In the genomic region with DNA sequence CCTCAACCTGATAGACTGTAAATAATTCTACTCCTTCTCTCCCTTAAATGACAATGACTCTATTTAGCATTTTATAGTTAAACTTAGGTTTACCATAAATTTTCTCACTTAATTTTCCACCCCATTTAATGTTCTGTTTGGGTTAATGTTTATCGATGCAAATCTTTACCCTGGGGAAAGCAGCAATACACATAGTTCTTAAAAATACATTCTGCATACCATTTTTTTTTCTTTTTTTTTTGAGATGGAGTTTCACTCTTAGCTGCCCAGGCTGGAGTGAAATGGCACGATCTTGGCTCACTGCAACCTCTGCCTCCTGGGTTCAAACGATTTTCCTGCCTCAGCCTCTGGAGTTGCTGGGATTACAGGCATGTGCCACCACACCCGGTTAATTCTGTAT, we compare ENCODE assay signal across 19 cellular contexts. TPM values are rescaled to one million over a fixed set of nuclear protein-coding genes. Genes with fewer than 3 reads are reported as not detected.
DNase-seq lines count a peak whose midpoint lies in the region; ATAC-seq and TF ChIP-seq lines count a peak whose summit lies in the region.
"Had no signal": no experiment of that assay in that cellular context is flagged by ENCODE, and none has a peak within 500 bp of the region (broad histone marks: within the 10 kb centered on the region; RNA-seq: fewer than 3 reads in every experiment).

No MANE protein-coding gene starts in this region.

- no peak overlapping the region for H3K9ac ChIP-seq in SK-N-SH
- H3K9ac ChIP-seq: BLaER1 treated with 17β-estradiol and CSF1 and Interleukin-3, amounts not matched to agents 10 nM and 100 nM had no signal

- H3K27me3 ChIP-seq in SK-N-SH (ENCODE audit: insufficient read depth) = no peaks in the 10 kb centered on the region
- H3K27me3 ChIP-seq: BLaER1 treated with 17β-estradiol and CSF1 and Interleukin-3, amounts not matched to agents 10 nM and 100 nM; SJCRH30 had no signal

- no peak overlapping the region for H3K4me3 ChIP-seq in SK-N-SH (ENCODE audit: low read depth in 2 of 2, low read length in 1 of 2)
- H3K4me3 ChIP-seq: A549; BLaER1 treated with 17β-estradiol and CSF1 and Interleukin-3, amounts not matched to agents 10 nM and 100 nM; SJCRH30 had no signal

- POLR2A ChIA-PET in SK-N-SH (lab: Yijun Ruan, JAX) = no interaction called here

- peak overlapping the region; percentile 18 for H3K27ac Mint-ChIP-seq in osteocyte (ENCODE audit: unreplicated experiment)
- H3K27ac Mint-ChIP-seq: HFFc6 had no signal

- peaks cover 24% of the 10 kb centered on the region for H3K4me1 Mint-ChIP-seq in osteocyte (ENCODE audit: unreplicated experiment)

- H3K36me3 Mint-ChIP-seq in osteocyte (ENCODE audit: unreplicated experiment) = peaks cover 8% of the 10 kb centered on the region

- no peaks in the 10 kb centered on the region for H3K4me1 ChIP-seq in SK-N-SH (ENCODE audit: control insufficient read depth in 1 of 2, insufficient read depth in 2 of 2, low read depth in 1 of 2, low read length in 1 of 2)
- H3K4me1 ChIP-seq: SJCRH30 had no signal

- no peaks in the 10 kb centered on the region for H3K27me3 Mint-ChIP-seq in osteocyte (ENCODE audit: unreplicated experiment)

- peaks cover 74% of the 10 kb centered on the region for H3K79me2 ChIP-seq in SK-N-SH (ENCODE audit: insufficient read depth)

- WGBS in SK-N-SH (ENCODE audit: low lambda C conversion rate) = 84% methylated on average over 4 of the region's 4 CpGs

- H3F3A ChIP-seq in SK-N-SH (replicated peaks; ENCODE audit: insufficient read depth) = no peaks in the 10 kb centered on the region

- no peak overlapping the region for H3K4me3 Mint-ChIP-seq in osteocyte (ENCODE audit: unreplicated experiment)
- H3K4me3 Mint-ChIP-seq: HFFc6 had no signal

- peaks cover 35% of the 10 kb centered on the region for H4K20me1 ChIP-seq in SK-N-SH (ENCODE audit: insufficient read depth)

- no peaks in the 10 kb centered on the region for H3K9me3 ChIP-seq in SK-N-SH
- H3K9me3 ChIP-seq: SJCRH30 had no signal

- H3K4me2 ChIP-seq in SK-N-SH = no peak overlapping the region
- H3K4me2 ChIP-seq: A549; BLaER1 treated with 17β-estradiol and CSF1 and Interleukin-3, amounts not matched to agents 10 nM and 100 nM had no signal

- ATAC-seq in GM18517 (IDR thresholded peaks at IDR 0.05; ENCODE audit: unreplicated experiment) (peak; percentile 46), GM21786 (IDR thresholded peaks at IDR 0.05; ENCODE audit: unreplicated experiment) (peak; percentile 48), HG03354 (IDR thresholded peaks at IDR 0.05; ENCODE audit: poor library complexity, severe bottlenecking, unreplicated experiment) (peak; percentile 78)
- ATAC-seq in stimulated activated naive CD8-positive, alpha-beta T cell treated with anti-CD3 and anti-CD28 coated beads, Interleukin-15, Interleukin-2, amounts not matched to agents 100 U/mL and 50 U/mL, for 24 hours = no peak
- ATAC-seq: A549 had no signal

- H3K9me3 Mint-ChIP-seq in osteocyte (ENCODE audit: unreplicated experiment) = peaks cover 4% of the 10 kb centered on the region

- no peak overlapping the region for H3K27ac ChIP-seq in SK-N-SH (ENCODE audit: low read depth in 2 of 2, low read length in 1 of 2)
- H3K27ac ChIP-seq: A549; BLaER1 treated with 17β-estradiol and CSF1 and Interleukin-3, amounts not matched to agents 10 nM and 100 nM; RWPE1; SJCRH30 had no signal

- no peak overlapping the region for H2AFZ ChIP-seq in SK-N-SH (ENCODE audit: low read depth)

- DNase-seq in osteocyte (ENCODE audit: extremely low spot score, unreplicated experiment) (no peak), SK-N-SH (no peak), DMS 273 (lab: John Stamatoyannopoulos, UW; ENCODE audit: unreplicated experiment) (no peak), HuH-7 (ENCODE audit: low spot score) (no peak)
- DNase-seq in stimulated activated naive CD8-positive, alpha-beta T cell treated with anti-CD3 and anti-CD28 coated beads, Interleukin-15, Interleukin-2, amounts not matched to agents 100 U/mL and 50 U/mL, for 24 hours = no peak
- DNase-seq: DMS 273 treated with DMSO at 0.1 percent for 48 hours, GDM1, HFFc6, NCI-H1417 treated with DMSO at 0.1 percent for 48 hours, NCI-H1930, NCI-H748 treated with DMSO at 0.1 percent for 48 hours, OCI-M1, SJCRH30 had no signal

- no peaks in the 10 kb centered on the region for H3K9me2 ChIP-seq in SK-N-SH

- TF ChIP-seq EP300 in SK-N-SH (IDR thresholded peaks at IDR 0.05; ENCODE audit: borderline replicate concordance in 1 of 2, low read depth in 1 of 2, low read length in 1 of 2) = no peak

- no peak for TF ChIP-seq RAD21 in SK-N-SH (IDR thresholded peaks at IDR 0.05; ENCODE audit: low read length)

- peaks cover 0 to 5% of the 10 kb centered on the region in 2 experiments for H3K36me3 ChIP-seq in SK-N-SH (replicated peaks in 1 of 2; ENCODE audit: control insufficient read depth in 1 of 2, insufficient read depth in 2 of 2, low read length in 1 of 2)
- H3K36me3 ChIP-seq: SJCRH30 had no signal

- TF ChIP-seq CTCF in osteocyte (IDR thresholded peaks at IDR 0.05) (no peak), SK-N-SH (IDR thresholded peaks at IDR 0.05) (no peak)

- CTCF ChIA-PET in SK-N-SH (lab: Yijun Ruan, JAX) = interaction anchor here (1.3 kb wide), 1 partner anchor 465 kb away, joined by 3 read pairs; no protein-coding TSS in a partner anchor

TF ChIP-seq in SK-N-SH, 30 proteins besides CTCF, POLR2A, EP300 and RAD21:
- TF ChIP-seq RXRA (IDR thresholded peaks at IDR 0.05; ENCODE audit: borderline replicate concordance, low read depth) (no peak), FOXJ3 (CRISPR knock-in tag; IDR thresholded peaks at IDR 0.05) (no peak), RFX5 (IDR thresholded peaks at IDR 0.05; ENCODE audit: low read length) (no peak)
TF ChIP-seq in SK-N-SH: peak in this region for 0.

RNA-seq across cellular contexts. Expression of gene STAM2, which starts 14.0 kb away (rescaled TPM):
- 40.4 and 43.0 TPM in 2 replicates for total RNA-seq in osteocyte
- polyA plus RNA-seq in SK-N-SH (2012; rRNA removed) = 6.9 and 10.1 TPM in 2 replicates
- 8.4 and 9.2 TPM in 2 replicates for polyA plus RNA-seq in SK-N-SH (2012; cell fraction: cytosol; rRNA removed)
- polyA plus RNA-seq in SK-N-SH (2012; cell fraction: nucleus; rRNA removed) = 7.6 and 20.4 TPM in 2 replicates
